ENCODE assay signal across 8 cellular contexts in the genomic region with DNA sequence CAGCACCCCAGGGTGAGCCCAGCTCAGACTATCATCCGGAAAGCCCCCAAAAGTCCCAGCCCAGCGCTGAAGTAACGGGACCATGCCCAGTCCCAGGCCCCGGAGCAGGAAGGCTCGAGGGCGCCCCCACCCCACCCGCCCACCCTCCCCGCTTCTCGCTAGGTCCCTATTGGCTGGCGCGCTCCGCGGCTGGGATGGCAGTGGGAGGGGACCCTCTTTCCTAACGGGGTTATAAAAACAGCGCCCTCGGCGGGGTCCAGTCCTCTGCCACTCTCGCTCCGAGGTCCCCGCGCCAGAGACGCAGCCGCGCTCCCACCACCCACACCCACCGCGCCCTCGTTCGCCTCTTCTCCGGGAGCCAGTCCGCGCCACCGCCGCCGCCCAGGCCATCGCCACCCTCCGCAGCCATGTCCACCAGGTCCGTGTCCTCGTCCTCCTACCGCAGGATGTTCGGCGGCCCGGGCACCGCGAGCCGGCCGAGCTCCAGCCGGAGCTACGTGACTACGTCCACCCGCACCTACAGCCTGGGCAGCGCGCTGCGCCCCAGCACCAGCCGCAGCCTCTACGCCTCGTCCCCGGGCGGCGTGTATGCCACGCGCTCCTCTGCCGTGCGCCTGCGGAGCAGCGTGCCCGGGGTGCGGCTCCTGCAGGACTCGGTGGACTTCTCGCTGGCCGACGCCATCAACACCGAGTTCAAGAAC. TPM values are rescaled to one million over a fixed set of nuclear protein-coding genes. Genes with fewer than 3 reads are reported as not detected.
DNase-seq lines count a peak whose midpoint lies in the region; ATAC-seq and TF ChIP-seq lines count a peak whose summit lies in the region.

No MANE protein-coding gene starts in this region.

- peak; percentile 81 for TF ChIP-seq POLR2A in esophagus muscularis mucosa (IDR thresholded peaks at IDR 0.05; ENCODE audit: low read depth)

- no peaks in the 10 kb centered on the region for H3K27me3 ChIP-seq in CD8-positive, alpha-beta memory T cell (ENCODE audit: insufficient read depth, low read length, poor library complexity, severe bottlenecking)
- no peaks in the 10 kb centered on the region for H3K27me3 ChIP-seq in esophagus muscularis mucosa

- peaks cover 0 to 7% of the 10 kb centered on the region in 2 donors for H3K27me3 Mint-ChIP-seq in CD8-positive, alpha-beta memory T cell
- H3K27me3 Mint-ChIP-seq in nephron (ENCODE audit: low read depth) = no peaks in the 10 kb centered on the region
- no peaks in the 10 kb centered on the region for H3K27me3 Mint-ChIP-seq in stimulated activated naive CD8-positive, alpha-beta T cell treated with anti-CD3 and anti-CD28 coated beads, Interleukin-15, Interleukin-2, amounts not matched to agents 100 ng/mL and 50 ng/mL, for 24 hours

- peak overlapping the region; percentile 84 for H3K4me3 ChIP-seq in CD8-positive, alpha-beta memory T cell (ENCODE audit: low read length)
- H3K4me3 ChIP-seq in esophagus muscularis mucosa = peak overlapping the region; percentile 71 to 94 (median 84)

- peaks cover 1 to 68% (median 5%) of the 10 kb centered on the region in 3 donors for H3K36me3 Mint-ChIP-seq in CD8-positive, alpha-beta memory T cell
- H3K36me3 Mint-ChIP-seq in nephron (ENCODE audit: low read depth) = peaks cover 36% of the 10 kb centered on the region
- peaks cover 44% of the 10 kb centered on the region for H3K36me3 Mint-ChIP-seq in stimulated activated naive CD8-positive, alpha-beta T cell treated with anti-CD3 and anti-CD28 coated beads, Interleukin-15, Interleukin-2, amounts not matched to agents 100 ng/mL and 50 ng/mL, for 24 hours (ENCODE audit: low read depth)

- CTCF ChIA-PET in CD8-positive, alpha-beta memory T cell (lab: Charles Lee) = interaction anchor here (0.8 to 6.5 kb wide), 16 partner anchors 9 to 412 kb away, joined by 3 to 71 read pairs (median 4); partner anchors contain the start of genes RSU1 and TRDMT1

- ATAC-seq in GM21723 (IDR thresholded peaks at IDR 0.05; ENCODE audit: unreplicated experiment) (peak; percentile 15), HG03342 (IDR thresholded peaks at IDR 0.05; ENCODE audit: unreplicated experiment) (no peak)

- H3K4me1 ChIP-seq in CD8-positive, alpha-beta memory T cell (ENCODE audit: insufficient read depth, low read length) = peaks cover 46% of the 10 kb centered on the region
- H3K4me1 ChIP-seq in esophagus muscularis mucosa = peaks cover 37 to 77% (median 53%) of the 10 kb centered on the region in 4 donors

- peaks cover 29% of the 10 kb centered on the region for H3K36me3 ChIP-seq in CD8-positive, alpha-beta memory T cell (ENCODE audit: insufficient read depth, low read length)
- peaks cover 12 to 37% (median 21%) of the 10 kb centered on the region in 4 donors for H3K36me3 ChIP-seq in esophagus muscularis mucosa

- no peaks in the 10 kb centered on the region for H3K9me3 Mint-ChIP-seq in CD8-positive, alpha-beta memory T cell
- no peaks in the 10 kb centered on the region for H3K9me3 Mint-ChIP-seq in nephron
- no peaks in the 10 kb centered on the region for H3K9me3 Mint-ChIP-seq in stimulated activated naive CD8-positive, alpha-beta T cell treated with anti-CD3 and anti-CD28 coated beads, Interleukin-15, Interleukin-2, amounts not matched to agents 100 ng/mL and 50 ng/mL, for 24 hours

- TF ChIP-seq CTCF in esophagus muscularis mucosa (IDR thresholded peaks at IDR 0.05) = no peak
- TF ChIP-seq CTCF in nephron (IDR thresholded peaks at IDR 0.05; ENCODE audit: unreplicated experiment in 3 of 3) = no peak

- H3K4me3 Mint-ChIP-seq in CD8-positive, alpha-beta memory T cell = peak overlapping the region; percentile 90 to 99 (median 96)
- peak overlapping the region; percentile 91 to 99 (median 93) for H3K4me3 Mint-ChIP-seq in nephron
- H3K4me3 Mint-ChIP-seq in stimulated activated naive CD8-positive, alpha-beta T cell treated with anti-CD3 and anti-CD28 coated beads, Interleukin-15, Interleukin-2, amounts not matched to agents 100 ng/mL and 50 ng/mL, for 24 hours = peak overlapping the region; percentile 96

- POLR2A ChIA-PET in CD8-positive, alpha-beta memory T cell (lab: Charles Lee) = interaction anchor here (0.5 to 5.0 kb wide), 16 partner anchors 14 to 441 kb away, joined by 3 to 67 read pairs (median 4); partner anchors contain the start of genes RSU1 and TRDMT1

- intact Hi-C loops in esophagus muscularis mucosa (cut with DNase I) = loop anchor here (10.0 kb wide), 1 partner anchor 154 kb away; no protein-coding TSS in a partner anchor

- peak; percentile 71 to 92 (median 74) for DNase-seq in CD8-positive, alpha-beta memory T cell
- peak; percentile 37 for DNase-seq in NOMO-1 treated with DMSO at 0.1 percent for 48 hours (lab: John Stamatoyannopoulos, UW; ENCODE audit: unreplicated experiment)
- DNase-seq in activated T-cell treated with anti-CD3 and anti-CD28 coated beads, Interleukin-2, amount 50 U/mL, for 1 hour = peak; percentile 91
- DNase-seq in esophagus muscularis mucosa (ENCODE audit: extremely low spot score) = peak; percentile 98

- peaks cover 48 to 73% (median 57%) of the 10 kb centered on the region in 3 donors for H3K4me1 Mint-ChIP-seq in CD8-positive, alpha-beta memory T cell
- H3K4me1 Mint-ChIP-seq in nephron = peaks cover 37% of the 10 kb centered on the region
- H3K4me1 Mint-ChIP-seq in stimulated activated naive CD8-positive, alpha-beta T cell treated with anti-CD3 and anti-CD28 coated beads, Interleukin-15, Interleukin-2, amounts not matched to agents 100 ng/mL and 50 ng/mL, for 24 hours (ENCODE audit: low read depth) = peaks cover 66% of the 10 kb centered on the region

- TF ChIP-seq EP300 in esophagus muscularis mucosa (IDR thresholded peaks at IDR 0.05) = no peak

- WGBS in esophagus muscularis mucosa = 0% methylated on average over 2 of the region's 72 CpGs

- H3K9me3 ChIP-seq in CD8-positive, alpha-beta memory T cell (ENCODE audit: low read length) = no peaks in the 10 kb centered on the region
- H3K9me3 ChIP-seq in esophagus muscularis mucosa = no peaks in the 10 kb centered on the region

- H3K27ac ChIP-seq in CD8-positive, alpha-beta memory T cell (ENCODE audit: low read depth, low read length) = peak overlapping the region; percentile 98
- H3K27ac ChIP-seq in esophagus muscularis mucosa (replicated peaks in 1 of 4) = peak overlapping the region; percentile 95 to 100 (median 97)

- H3K27ac Mint-ChIP-seq in CD8-positive, alpha-beta memory T cell = peak overlapping the region; percentile 95 to 100 (median 99)
- peak overlapping the region; percentile 93 to 97 (median 95) for H3K27ac Mint-ChIP-seq in nephron
- H3K27ac Mint-ChIP-seq in stimulated activated naive CD8-positive, alpha-beta T cell treated with anti-CD3 and anti-CD28 coated beads, Interleukin-15, Interleukin-2, amounts not matched to agents 100 ng/mL and 50 ng/mL, for 24 hours = peak overlapping the region; percentile 94

RNA-seq across cellular contexts. Expression of gene VIM, which starts 1.1 kb away (rescaled TPM):
- 1,000 to 10,000 TPM; 1,217 to 1,243 TPM for total RNA-seq in CD8-positive, alpha-beta memory T cell
- polyA plus RNA-seq in CD8-positive, alpha-beta memory T cell = 513 TPM
- total RNA-seq in esophagus muscularis mucosa = 1,000 to 10,000 TPM; 1,242 to 2,218 (median 1,951) TPM

RNA-seq across cellular contexts. Expression of gene TRDMT1, which starts 27.7 kb away (rescaled TPM):
- total RNA-seq in CD8-positive, alpha-beta memory T cell = 1 to 10 TPM; 7.3 to 9.8 TPM
- polyA plus RNA-seq in CD8-positive, alpha-beta memory T cell = 8.3 TPM
- total RNA-seq in esophagus muscularis mucosa = 1 to 10 TPM; 4.8 to 5.8 (median 5.5) TPM

Comparison
In these comparisons a context has a peak if more than half of its experiments do, and no peak if none do; other contexts are left out.
1. DNase-seq: peak in every context shown above with its lines; median percentile 98 in esophagus muscularis mucosa; 91 in activated T-cell treated with anti-CD3 and anti-CD28 coated beads, Interleukin-2, amount 50 U/mL, for 1 hour; 74 in CD8-positive, alpha-beta memory T cell; 37 in NOMO-1 treated with DMSO at 0.1 percent for 48 hours.